37 cellular contexts compared by ENCODE assay signal in the genomic region with DNA sequence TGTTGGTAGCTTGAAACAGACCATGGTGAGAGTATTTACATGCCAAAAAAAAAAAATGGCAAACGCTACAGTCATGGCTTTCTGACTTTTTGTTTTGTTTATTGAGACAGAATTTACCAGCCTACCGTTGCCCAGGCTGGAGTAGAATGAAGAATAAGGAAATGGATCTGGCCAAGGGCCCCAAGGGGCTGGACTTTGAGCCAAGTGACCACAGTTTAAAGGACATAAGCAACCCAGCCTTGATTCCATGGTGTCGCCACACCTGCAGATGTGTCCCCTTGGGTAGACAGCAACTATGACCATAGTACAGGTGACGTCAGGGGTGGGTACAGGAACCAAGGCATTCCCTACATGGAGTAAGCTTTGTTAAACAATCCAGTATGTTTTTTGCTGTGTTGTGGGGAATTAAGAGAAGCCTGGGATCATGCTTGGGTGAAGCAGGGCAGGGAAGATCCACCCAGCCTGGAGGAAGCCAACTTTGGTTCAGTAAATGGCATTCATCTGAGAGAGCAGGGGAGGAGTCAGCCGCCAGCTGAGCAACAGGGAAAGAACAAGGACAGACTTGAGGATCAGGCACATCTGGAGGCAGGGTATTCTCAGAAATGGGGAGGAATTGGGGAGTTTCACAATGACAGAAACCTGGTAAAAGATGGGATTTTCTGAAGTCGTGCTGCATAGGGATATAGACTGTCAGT.
DNase-seq lines count a peak whose midpoint lies in the region; ATAC-seq, FAIRE-seq and TF ChIP-seq lines count a peak whose summit lies in the region.
"Had no signal": no experiment of that assay in that cellular context is flagged by ENCODE, and none has a peak within 500 bp of the region (broad histone marks: within the 10 kb centered on the region; RNA-seq: fewer than 3 reads in every experiment).

No MANE protein-coding gene starts in this region.

- no peak for TF ChIP-seq POLR2A in A549 (IDR thresholded peaks at IDR 0.05; ENCODE audit: low read length)

- H3K27ac Mint-ChIP-seq in nephron = peak overlapping the region; percentile 81 to 86 (median 83)
- H3K27ac Mint-ChIP-seq in natural killer cell treated with Interleukin-12 subunit alpha and Interleukin-12 subunit beta and Interleukin-15 and Interleukin-18, amount 100 ng/mL, for 72 hours = no peak overlapping the region
- H3K27ac Mint-ChIP-seq: B cell; dendritic cell treated with granulocyte-macrophage colony-stimulating factor and Interleukin-4, amounts not matched to agents 40 ng/mL and 50 ng/mL, for 4 days; immature natural killer cell; stimulated activated memory B cell treated with anti-CD40 and anti-IgM and Interleukin-4, amounts not matched to agents 10 μg/mL and 1 μg/mL and 100 μg/mL, for 72 hours; T-helper 1 cell treated with Interleukin-12 subunit alpha and Interleukin-12 subunit beta and Interleukin-4 antibody, amounts not matched to agents 30 μg/mL and 1 μg/mL, for 36 hours had no signal

- no peak overlapping the region for H3K4me3 Mint-ChIP-seq in nephron
- no peak overlapping the region for H3K4me3 Mint-ChIP-seq in natural killer cell treated with Interleukin-12 subunit alpha and Interleukin-12 subunit beta and Interleukin-15 and Interleukin-18, amount 100 ng/mL, for 72 hours
- H3K4me3 Mint-ChIP-seq: activated T-cell treated with anti-CD3 and anti-CD28 coated beads, Interleukin-2, amount 50 U/mL, for 4 hours; B cell; CD4-positive, alpha-beta memory T cell; central memory CD8-positive, alpha-beta T cell; dendritic cell treated with granulocyte-macrophage colony-stimulating factor and Interleukin-4, amounts not matched to agents 40 ng/mL and 50 ng/mL, for 4 days; immature natural killer cell; stimulated activated memory B cell treated with anti-CD40 and anti-IgM and Interleukin-4, amounts not matched to agents 10 μg/mL and 1 μg/mL and 100 μg/mL, for 72 hours; T-helper 1 cell treated with Interleukin-12 subunit alpha and Interleukin-12 subunit beta and Interleukin-4 antibody, amounts not matched to agents 30 μg/mL and 1 μg/mL, for 36 hours had no signal

- intact Hi-C loops in left cardiac atrium (cut with DNase I) = no loop called here

- 67% methylated on average over 6 of the region's 6 CpGs for WGBS in A549 (ENCODE audit: missing lambda C conversion rate)

- peaks cover 53% of the 10 kb centered on the region for H3K4me1 Mint-ChIP-seq in nephron
- H3K4me1 Mint-ChIP-seq in natural killer cell treated with Interleukin-12 subunit alpha and Interleukin-12 subunit beta and Interleukin-15 and Interleukin-18, amount 100 ng/mL, for 72 hours (ENCODE audit: low read depth in 2 of 2) = no peaks in the 10 kb centered on the region
- H3K4me1 Mint-ChIP-seq: B cell; CD4-positive, alpha-beta memory T cell; central memory CD8-positive, alpha-beta T cell; immature natural killer cell; stimulated activated memory B cell treated with anti-CD40 and anti-IgM and Interleukin-4, amounts not matched to agents 10 μg/mL and 1 μg/mL and 100 μg/mL, for 72 hours had no signal

- TF ChIP-seq EP300 in A549 (IDR thresholded peaks at IDR 0.05) = no peak

- no peaks in the 10 kb centered on the region for H3K9me3 Mint-ChIP-seq in nephron
- no peaks in the 10 kb centered on the region for H3K9me3 Mint-ChIP-seq in natural killer cell treated with Interleukin-12 subunit alpha and Interleukin-12 subunit beta and Interleukin-15 and Interleukin-18, amount 100 ng/mL, for 72 hours
- H3K9me3 Mint-ChIP-seq: activated T-cell treated with anti-CD3 and anti-CD28 coated beads, Interleukin-2, amount 50 U/mL, for 4 hours; CD4-positive, alpha-beta memory T cell; central memory CD8-positive, alpha-beta T cell; dendritic cell treated with granulocyte-macrophage colony-stimulating factor and Interleukin-4, amounts not matched to agents 40 ng/mL and 50 ng/mL, for 4 days; immature natural killer cell; stimulated activated memory B cell treated with anti-CD40 and anti-IgM and Interleukin-4, amounts not matched to agents 10 μg/mL and 1 μg/mL and 100 μg/mL, for 72 hours; T-helper 1 cell treated with Interleukin-12 subunit alpha and Interleukin-12 subunit beta and Interleukin-4 antibody, amounts not matched to agents 30 μg/mL and 1 μg/mL, for 36 hours had no signal

- no peaks in the 10 kb centered on the region for H3K27me3 Mint-ChIP-seq in nephron (ENCODE audit: low read depth)
- peaks cover 7 to 11% of the 10 kb centered on the region in 2 donors for H3K27me3 Mint-ChIP-seq in natural killer cell treated with Interleukin-12 subunit alpha and Interleukin-12 subunit beta and Interleukin-15 and Interleukin-18, amount 100 ng/mL, for 72 hours
- H3K27me3 Mint-ChIP-seq: dendritic cell treated with granulocyte-macrophage colony-stimulating factor and Interleukin-4, amounts not matched to agents 40 ng/mL and 50 ng/mL, for 4 days had no signal

- H3K36me3 Mint-ChIP-seq in nephron (ENCODE audit: low read depth) = no peaks in the 10 kb centered on the region
- H3K36me3 Mint-ChIP-seq in natural killer cell treated with Interleukin-12 subunit alpha and Interleukin-12 subunit beta and Interleukin-15 and Interleukin-18, amount 100 ng/mL, for 72 hours = no peaks in the 10 kb centered on the region
- H3K36me3 Mint-ChIP-seq: CD4-positive, alpha-beta memory T cell; immature natural killer cell; stimulated activated memory B cell treated with anti-CD40 and anti-IgM and Interleukin-4, amounts not matched to agents 10 μg/mL and 1 μg/mL and 100 μg/mL, for 72 hours had no signal

- H3K4me1 ChIP-seq in A549 = peaks cover 62% of the 10 kb centered on the region
- H3K4me1 ChIP-seq: HAP-1, prostate gland had no signal

- H3K27ac ChIP-seq in A549 = peak overlapping the region; percentile 78 to 89
- H3K27ac ChIP-seq: esophagus muscularis mucosa, gastrocnemius medialis, HL-60, neutrophil, prostate gland had no signal

- TF ChIP-seq CTCF in A549 (IDR thresholded peaks at IDR 0.05) (no peak), nephron (IDR thresholded peaks at IDR 0.05; ENCODE audit: unreplicated experiment in 3 of 3) (no peak)

- DNase-seq in A549 (ENCODE audit: low read depth in 1 of 2, low spot score in 1 of 2) (no peak), M059J (ENCODE audit: low read depth) (peak; percentile 46), fibroblast of peridontal ligament (ENCODE audit: extremely low read depth) (peak; percentile 16), left cardiac atrium (no peak)
- DNase-seq in natural killer cell treated with Interleukin-12 subunit alpha and Interleukin-12 subunit beta and Interleukin-15 and Interleukin-18, amount 100 ng/mL, for 72 hours (ENCODE audit: low spot score) = no peak
- DNase-seq: 8988T; activated CD4-positive, alpha-beta T cell treated with anti-CD3 and anti-CD28 coated beads, Interleukin-2, amount 50 U/mL, for 1 hour; activated CD4-positive, CD25-positive, alpha-beta regulatory T cell; activated gamma-delta T cell treated with Interleukin-2 at 50 U/mL for 16 hours; activated T-cell treated with anti-CD3 and anti-CD28 coated beads, Interleukin-2, amount 50 U/mL, for 4 hours; CD4-positive, alpha-beta memory T cell; DMS 273 treated with DMSO at 0.1 percent for 48 hours; gastrocnemius medialis; immature natural killer cell; Karpas-422; NCI-H1436 treated with DMSO at 0.1 percent for 48 hours; NCI-H2081 treated with DMSO at 0.1 percent for 48 hours; NCI-H2227 treated with DMSO at 0.1 percent for 48 hours; NCI-H526; NK-92 treated with Interleukin-12 subunit alpha and Interleukin-12 subunit beta, amount 100 ng/mL, for 24 hours; PC-3; substantia nigra had no signal

- CTCF ChIA-PET in A549 (lab: Yijun Ruan, JAX) = interaction anchor here (1.7 to 6.8 kb wide), 3 partner anchors 7 to 297 kb away, joined by 4 to 28 read pairs (median 7); no protein-coding TSS in a partner anchor

- H3K9me3 ChIP-seq in A549 = no peaks in the 10 kb centered on the region
- H3K9me3 ChIP-seq: esophagus muscularis mucosa, gastrocnemius medialis, HAP-1, neutrophil, prostate gland had no signal

- no peak for TF ChIP-seq RAD21 in A549 (conservative IDR thresholded peaks at IDR 0.05 in 1 of 2, IDR thresholded peaks at IDR 0.05 in 1 of 2)

- peak overlapping the region; percentile 66 for H3K4me2 ChIP-seq in A549

- POLR2A ChIA-PET in A549 (lab: Yijun Ruan, JAX) = interaction anchor here (1.3 kb wide), 1 partner anchor 39 kb away, joined by 5 read pairs; no protein-coding TSS in a partner anchor

- no peak overlapping the region for H3K4me3 ChIP-seq in A549
- H3K4me3 ChIP-seq: esophagus muscularis mucosa, gastrocnemius medialis, HAP-1, prostate gland had no signal

- no peak for FAIRE-seq in A549 (lab: Jason Lieb, UNC)

- ATAC-seq in A549 = no peak
- no peak for ATAC-seq in natural killer cell treated with Interleukin-12 subunit alpha and Interleukin-12 subunit beta and Interleukin-15 and Interleukin-18, amount 100 ng/mL, for 72 hours
- ATAC-seq in HG03135 (IDR thresholded peaks at IDR 0.05; ENCODE audit: unreplicated experiment) = no peak
- no peak for ATAC-seq in GM21423 (IDR thresholded peaks at IDR 0.05; ENCODE audit: unreplicated experiment)
- no peak for ATAC-seq in left cardiac atrium
- ATAC-seq: activated T-cell treated with anti-CD3 and anti-CD28 coated beads, Interleukin-2, amount 50 U/mL, for 4 hours; left lobe of liver; PC-3; Right ventricle myocardium inferior; stimulated activated memory B cell treated with anti-CD40 and anti-IgM and Interleukin-4, amounts not matched to agents 10 μg/mL and 1 μg/mL and 100 μg/mL, for 72 hours had no signal

TF ChIP-seq in A549, 52 proteins besides CTCF, POLR2A, EP300 and RAD21 (continues in another document):
- TF ChIP-seq, protein P1, sequence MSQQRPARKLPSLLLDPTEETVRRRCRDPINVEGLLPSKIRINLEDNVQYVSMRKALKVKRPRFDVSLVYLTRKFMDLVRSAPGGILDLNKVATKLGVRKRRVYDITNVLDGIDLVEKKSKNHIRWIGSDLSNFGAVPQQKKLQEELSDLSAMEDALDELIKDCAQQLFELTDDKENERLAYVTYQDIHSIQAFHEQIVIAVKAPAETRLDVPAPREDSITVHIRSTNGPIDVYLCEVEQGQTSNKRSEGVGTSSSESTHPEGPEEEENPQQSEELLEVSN (IDR thresholded peaks at IDR 0.05; ENCODE audit: borderline replicate concordance, low read depth) = no peak
- TF ChIP-seq FOXS1 (CRISPR knock-in tag; IDR thresholded peaks at IDR 0.05) = no peak
- no peak for TF ChIP-seq JUN (IDR thresholded peaks at IDR 0.05)
- TF ChIP-seq, protein P2, sequence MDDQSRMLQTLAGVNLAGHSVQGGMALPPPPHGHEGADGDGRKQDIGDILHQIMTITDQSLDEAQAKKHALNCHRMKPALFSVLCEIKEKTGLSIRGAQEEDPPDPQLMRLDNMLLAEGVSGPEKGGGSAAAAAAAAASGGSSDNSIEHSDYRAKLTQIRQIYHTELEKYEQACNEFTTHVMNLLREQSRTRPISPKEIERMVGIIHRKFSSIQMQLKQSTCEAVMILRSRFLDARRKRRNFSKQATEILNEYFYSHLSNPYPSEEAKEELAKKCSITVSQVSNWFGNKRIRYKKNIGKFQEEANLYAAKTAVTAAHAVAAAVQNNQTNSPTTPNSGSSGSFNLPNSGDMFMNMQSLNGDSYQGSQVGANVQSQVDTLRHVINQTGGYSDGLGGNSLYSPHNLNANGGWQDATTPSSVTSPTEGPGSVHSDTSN (IDR thresholded peaks at IDR 0.05) = no peak
- no peak for TF ChIP-seq GATA3 (IDR thresholded peaks at IDR 0.05; ENCODE audit: borderline replicate concordance)
- no peak for TF ChIP-seq RNF2 (IDR thresholded peaks at IDR 0.05; ENCODE audit: borderline replicate concordance, low read depth)
- TF ChIP-seq RARB (CRISPR knock-in tag; IDR thresholded peaks at IDR 0.05) = no peak

Comparison
In these comparisons a context has a peak if more than half of its experiments do, and no peak if none do; other contexts are left out.
1. DNase-seq: peak in M059J (single experiment) and fibroblast of peridontal ligament (single experiment); none in A549 (0 of 2), natural killer cell treated with Interleukin-12 subunit alpha and Interleukin-12 subunit beta and Interleukin-15 and Interleukin-18, amount 100 ng/mL, for 72 hours (single experiment) and left cardiac atrium (single experiment).
2. H3K27ac Mint-ChIP-seq: peak in nephron (3 of 3); none in natural killer cell treated with Interleukin-12 subunit alpha and Interleukin-12 subunit beta and Interleukin-15 and Interleukin-18, amount 100 ng/mL, for 72 hours (0 of 2).